8 cellular contexts compared by ENCODE assay signal in genomic region chr12:3202734-3203446, GRCh38.
A peak's percentile ranks its signal among the peaks of the same experiment; 100 is the strongest.
DNase-seq lines count a peak whose midpoint lies in the region; ATAC-seq and TF ChIP-seq lines count a peak whose summit lies in the region.

No MANE protein-coding gene starts in this region.

- H3K9me3 ChIP-seq in lung (ENCODE audit: control insufficient read depth in 2 of 2, insufficient read depth in 1 of 2, low read length in 1 of 2): no peaks in the 10 kb centered on the region

- H3K36me3 ChIP-seq in lung (ENCODE audit: control insufficient read depth in 2 of 2, insufficient read depth in 2 of 2, low read length in 2 of 2): peaks cover 0 to 1% of the 10 kb centered on the region in 2 donors

- peak; percentile 75 for DNase-seq in D341Med (ENCODE audit: low spot score)
- DNase-seq in KBM-7: peak; percentile 53
- peak; percentile 68 for DNase-seq in UCSD-AML1 (lab: John Stamatoyannopoulos, UW; ENCODE audit: unreplicated experiment)
- DNase-seq in cardiac fibroblast (ENCODE audit: low read depth in 2 of 2): peak; percentile 50 to 55
- DNase-seq in lung (ENCODE audit: low spot score): peak; percentile 46
- peak; percentile 42 for DNase-seq in stimulated activated CD8-positive, alpha-beta memory T cell treated with anti-CD3 and anti-CD28 coated beads, Interleukin-4, amount 100 ng/mL, for 24 hours (ENCODE audit: low read depth)
- no peak for DNase-seq in NK-92 treated with Interleukin-12 subunit alpha and Interleukin-12 subunit beta, amount 100 ng/mL, for 24 hours (lab: John Stamatoyannopoulos, UW)

- ATAC-seq in lung (ENCODE audit: insufficient read depth, low FRiP score): peak; percentile 45
- ATAC-seq in HG03342 (IDR thresholded peaks at IDR 0.05; ENCODE audit: unreplicated experiment): no peak

- 29% methylated on average over 8 of the region's 8 CpGs for WGBS in lung, 2 donors

- H3K27ac ChIP-seq in lung (ENCODE audit: low read depth in 1 of 2, low read length in 1 of 2): peak overlapping the region in 1 of 2 donors; percentile 92

- in situ Hi-C loops in KBM-7 (cut with MboI; ENCODE audit: low pct_unique_long_range_greater_than_20kb, low sequenced_read_pairs): no loop called here

- H3K4me3 ChIP-seq in cardiac fibroblast (replicated peaks in 1 of 2; ENCODE audit: low read depth in 2 of 2, low read length in 2 of 2): no peak overlapping the region
- no peak overlapping the region for H3K4me3 ChIP-seq in lung

- H3K4me1 ChIP-seq in lung (ENCODE audit: control insufficient read depth in 2 of 2, insufficient read depth in 2 of 2, low read length in 2 of 2): peaks cover 8 to 34% of the 10 kb centered on the region in 2 donors

- TF ChIP-seq CTCF in cardiac fibroblast (IDR thresholded peaks at IDR 0.05; ENCODE audit: low read depth, low read length) (peak; percentile 96), lung (IDR thresholded peaks at IDR 0.05; ENCODE audit: control extremely low read depth, extremely low read depth) (peak; percentile 48)

- H3K27me3 ChIP-seq in lung (ENCODE audit: control insufficient read depth, insufficient read depth): no peaks in the 10 kb centered on the region
